Comparison of ENCODE assay signal across 19 cellular contexts in genomic region chr9:123316053-123316718, GRCh38. TPM values are rescaled to one million over a fixed set of nuclear protein-coding genes. Genes with fewer than 3 reads are reported as not detected.
DNase-seq lines count a peak whose midpoint lies in the region; ATAC-seq, FAIRE-seq and TF ChIP-seq lines count a peak whose summit lies in the region.
"Had no signal": no experiment of that assay in that cellular context is flagged by ENCODE, and none has a peak within 500 bp of the region (broad histone marks: within the 10 kb centered on the region; RNA-seq: fewer than 3 reads in every experiment).

No MANE protein-coding gene starts in this region.

- TF ChIP-seq CTCF in pancreas (IDR thresholded peaks at IDR 0.05), result no peak

- H3K4me1 ChIP-seq in pancreas, result no peaks in the 10 kb centered on the region
- H3K4me1 ChIP-seq: uterus had no signal

- ATAC-seq in left lobe of liver (peak; percentile 48), pancreas (no peak)

- H3K4me3 ChIP-seq in pancreas, result no peak overlapping the region
- H3K4me3 ChIP-seq: right atrium auricular region, uterus had no signal

- no peaks in the 10 kb centered on the region for H3K9me3 ChIP-seq in pancreas
- H3K9me3 ChIP-seq: right atrium auricular region, uterus had no signal

- no peak for FAIRE-seq in pancreas (lab: Jason Lieb, UNC)

- no peaks in the 10 kb centered on the region for H3K27me3 ChIP-seq in pancreas
- H3K27me3 ChIP-seq: right atrium auricular region, uterus had no signal

- H3K27ac ChIP-seq in pancreas, result no peak overlapping the region
- H3K27ac ChIP-seq: right atrium auricular region, uterus had no signal

- in situ Hi-C loops in KBM-7 (cut with MboI; ENCODE audit: low pct_unique_long_range_greater_than_20kb, low sequenced_read_pairs), result no loop called here

- 73 to 87% methylated on average over 7 of the region's 7 CpGs for WGBS in pancreas, 2 donors

- H3K36me3 ChIP-seq in pancreas, result no peaks in the 10 kb centered on the region
- H3K36me3 ChIP-seq: right atrium auricular region, uterus had no signal

- intact Hi-C loops in pancreas (cut with DNase I), result no loop called here

- DNase-seq in AML-193 (lab: John Stamatoyannopoulos, UW) (peak; percentile 75 to 85), KBM-7 (peak; percentile 92), SKM-1 (lab: John Stamatoyannopoulos, UW; ENCODE audit: unreplicated experiment) (peak; percentile 87), left lobe of liver (ENCODE audit: low spot score) (no peak), pancreas (no peak), NCI-H524 (lab: John Stamatoyannopoulos, UW) (no peak), NCI-H1048 (lab: John Stamatoyannopoulos, UW) (no peak)
- no peak for DNase-seq in activated CD4-positive, alpha-beta T cell treated with anti-CD3 and anti-CD28 coated beads, Interleukin-2, amount 50 U/mL, for 4 hours
- DNase-seq: activated CD4-positive, alpha-beta T cell treated with anti-CD3 and anti-CD28 coated beads, Interleukin-2, amount 10 ng/mL, durations not matched to agents 7 days and 5 days; activated naive CD8-positive, alpha-beta T cell treated with anti-CD3 and anti-CD28 coated beads for 36 hours; activated T-cell treated with anti-CD3 and anti-CD28 coated beads, Interleukin-2, amount 50 U/mL, for 24 hours; immature natural killer cell; mesenchymal stem cell; NCI-H2081 treated with DMSO at 0.1 percent for 48 hours; NCI-H526 treated with DMSO at 0.1 percent for 48 hours; T-helper 9 cell; uterus had no signal

RNA-seq across cellular contexts. Expression of gene CRB2, which starts 39.8 kb away (rescaled TPM):
- total RNA-seq in left lobe of liver (not detected), pancreas (not detected)
- under 1 TPM; 0.02 to 0.08 TPM for polyA plus RNA-seq in pancreas
- total RNA-seq: activated CD4-positive, alpha-beta T cell treated with anti-CD3 and anti-CD28 coated beads, Interleukin-2, amount 10 ng/mL, durations not matched to agents 7 days and 5 days; M059J had no signal

RNA-seq across cellular contexts. Expression of gene STRBP, which starts 47.8 kb away (rescaled TPM):
- total RNA-seq in left lobe of liver (10.1 TPM), pancreas (10 to 100 TPM; 10.8 to 17.8 (median 13.5) TPM)
- polyA plus RNA-seq in pancreas, result 1 to 10 TPM; 8.0 to 9.9 TPM

Comparison
In these comparisons a context has a peak if more than half of its experiments do, and no peak if none do; other contexts are left out.
1. DNase-seq: peak in AML-193 (2 of 2), KBM-7 (single experiment) and SKM-1 (single experiment); none in left lobe of liver (single experiment), pancreas (0 of 6), NCI-H524 (0 of 2), NCI-H1048 (single experiment) and activated CD4-positive, alpha-beta T cell treated with anti-CD3 and anti-CD28 coated beads, Interleukin-2, amount 50 U/mL, for 4 hours (0 of 2).